ENCODE assay signal across 8 cellular contexts in the genomic region with DNA sequence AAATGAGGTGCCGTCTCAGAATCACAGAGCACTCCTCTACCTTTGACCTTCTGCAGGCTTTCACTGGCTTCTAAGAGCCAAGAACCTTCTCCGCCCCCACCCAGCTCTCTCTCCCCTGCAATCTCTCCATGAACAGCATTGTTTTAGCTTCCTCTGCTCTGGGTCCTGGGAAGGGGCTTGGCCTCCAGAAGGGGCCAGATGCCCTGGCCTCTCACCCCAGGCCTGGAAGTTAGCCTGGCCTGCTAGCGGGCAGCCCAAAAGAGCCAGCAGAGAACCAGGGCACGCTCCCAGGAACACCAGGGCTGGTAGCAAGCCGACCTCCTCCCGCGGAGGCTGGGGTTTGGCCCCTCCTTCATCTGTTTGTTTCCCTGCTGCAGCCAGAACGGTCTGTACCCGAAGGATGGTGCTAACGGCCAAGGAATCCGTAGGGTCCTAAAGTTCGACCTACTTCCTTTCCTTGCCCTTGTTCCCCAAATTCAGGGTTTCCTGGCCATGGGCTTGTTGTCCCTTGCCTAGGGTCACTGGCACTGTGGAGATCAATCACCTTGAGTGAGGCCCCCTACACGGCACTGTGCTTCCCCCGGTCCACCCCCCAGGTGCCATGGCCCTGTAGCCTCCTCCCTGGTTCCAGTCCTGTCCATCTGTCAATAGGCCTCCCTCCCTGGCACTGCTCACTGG. TPM values are rescaled to one million over a fixed set of nuclear protein-coding genes. Genes with fewer than 3 reads are reported as not detected.
A peak's percentile ranks its signal among the peaks of the same experiment; 100 is the strongest.
DNase-seq lines count a peak whose midpoint lies in the region; ATAC-seq and TF ChIP-seq lines count a peak whose summit lies in the region.

No MANE protein-coding gene starts in this region.

- H3K9me3 ChIP-seq in AG04450 (ENCODE audit: control insufficient read depth, insufficient read depth, low read length) (no peaks in the 10 kb centered on the region), cardiac muscle cell (ENCODE audit: low read depth) (no peaks in the 10 kb centered on the region)

- H3K4me3 ChIP-seq in AG04450 (ENCODE audit: low read depth, low read length) (peak overlapping the region; percentile 10; the same call in 1 of the 2 replicates), cardiac muscle cell (no peak overlapping the region)

- no peak for DNase-seq in AG04450 (ENCODE audit: low read depth, low spot score)
- peak; percentile 45 for DNase-seq in GM19238 (ENCODE audit: insufficient read length, low spot score)
- peak; percentile 16 for DNase-seq in NCI-H82 treated with DMSO at 0.1 percent for 48 hours (lab: John Stamatoyannopoulos, UW; ENCODE audit: unreplicated experiment)
- peak; percentile 55 to 98 (median 90) for DNase-seq in amygdala (lab: John Stamatoyannopoulos, UW)
- DNase-seq in cardiac muscle cell (ENCODE audit: low read depth in 1 of 2, low spot score in 1 of 2) = peak; percentile 64 to 90
- DNase-seq in omental fat pad (ENCODE audit: low spot score) = no peak

- H3K27ac ChIP-seq in AG04450 (ENCODE audit: low read depth, low read length) (peak overlapping the region; percentile 39), cardiac muscle cell (peak overlapping the region; percentile 88)

- CTCF ChIA-PET in AG04450 (lab: Charles Lee) = interaction anchor here (1.0 to 1.2 kb wide), 2 partner anchors 10 to 20 kb away, joined by 4 to 8 read pairs; no protein-coding TSS in a partner anchor

- ATAC-seq in omental fat pad (ENCODE audit: low FRiP score) (peak; percentile 88), HG03442 (IDR thresholded peaks at IDR 0.05; ENCODE audit: unreplicated experiment) (no peak), GM18909 (IDR thresholded peaks at IDR 0.05; ENCODE audit: poor library complexity, unreplicated experiment) (no peak)

- TF ChIP-seq CTCF in AG04450 (IDR thresholded peaks at IDR 0.05; ENCODE audit: low read depth, low read length) (no peak), cardiac muscle cell (IDR thresholded peaks at IDR 0.05; ENCODE audit: low read depth, low read length) (peak; percentile 8), omental fat pad (IDR thresholded peaks at IDR 0.05) (no peak)

- peaks cover 44% of the 10 kb centered on the region for H3K4me1 ChIP-seq in cardiac muscle cell (ENCODE audit: low read depth)

- no peaks in the 10 kb centered on the region for H3K36me3 ChIP-seq in cardiac muscle cell

- POLR2A ChIA-PET in AG04450 (lab: Yijun Ruan, JAX) = interaction anchor here (0.6 to 1.2 kb wide), 2 partner anchors 18 to 19 kb away, joined by 4 to 12 read pairs; a partner anchor contains a TSS

- H3K27me3 ChIP-seq in AG04450 (ENCODE audit: control insufficient read depth, insufficient read depth, low read length) = no peaks in the 10 kb centered on the region
- H3K27me3 ChIP-seq in cardiac muscle cell = no peaks in the 10 kb centered on the region

RNA-seq across cellular contexts. Expression of a gene that starts 18.7 kb away (rescaled TPM):
- polyA plus RNA-seq in AG04450 (2011; rRNA removed) (103 and 120 TPM in 2 replicates), cardiac muscle cell (210 and 276 TPM in 2 replicates)
- polyA minus RNA-seq in AG04450 (2011; rRNA and poly(A)+ RNA removed) = 110 and 132 TPM in 2 replicates
- total RNA-seq in cardiac muscle cell (213 and 227 TPM in 2 replicates), omental fat pad (100 to 1,000 TPM in 3 of 4 donors, 10 to 100 TPM in 1; 56.2 to 527 (median 185) TPM)

RNA-seq across cellular contexts. Expression of a gene that starts 39.0 kb away (rescaled TPM):
- polyA plus RNA-seq in AG04450 (2011; rRNA removed) = 36.3 and 43.7 TPM in 2 replicates
- polyA minus RNA-seq in AG04450 (2011; rRNA and poly(A)+ RNA removed) = 20.2 and 33.2 TPM in 2 replicates
- total RNA-seq in cardiac muscle cell = 41.3 and 47.9 TPM in 2 replicates
- polyA plus RNA-seq in cardiac muscle cell = 58.4 and 61.0 TPM in 2 replicates
- total RNA-seq in omental fat pad = 10 to 100 TPM; 21.3 to 34.5 (median 26.3) TPM

RNA-seq across cellular contexts. Expression of a gene that starts 39.2 kb away (rescaled TPM):
- polyA plus RNA-seq in AG04450 (2011; rRNA removed) (51.1 and 67.0 TPM in 2 replicates), cardiac muscle cell (242 and 283 TPM in 2 replicates)
- 11.9 and 16.6 TPM in 2 replicates for polyA minus RNA-seq in AG04450 (2011; rRNA and poly(A)+ RNA removed)
- total RNA-seq in cardiac muscle cell (92.2 and 103 TPM in 2 replicates), omental fat pad (10 to 100 TPM; 52.2 to 97.6 (median 76.3) TPM)

Comparison
In these comparisons a context has a peak if more than half of its experiments do, and no peak if none do; other contexts are left out.
1. DNase-seq: peak in GM19238 (single experiment), NCI-H82 treated with DMSO at 0.1 percent for 48 hours (single experiment), amygdala (56 of 56) and cardiac muscle cell (2 of 2); none in AG04450 (single experiment) and omental fat pad (single experiment).